In the genomic region with DNA sequence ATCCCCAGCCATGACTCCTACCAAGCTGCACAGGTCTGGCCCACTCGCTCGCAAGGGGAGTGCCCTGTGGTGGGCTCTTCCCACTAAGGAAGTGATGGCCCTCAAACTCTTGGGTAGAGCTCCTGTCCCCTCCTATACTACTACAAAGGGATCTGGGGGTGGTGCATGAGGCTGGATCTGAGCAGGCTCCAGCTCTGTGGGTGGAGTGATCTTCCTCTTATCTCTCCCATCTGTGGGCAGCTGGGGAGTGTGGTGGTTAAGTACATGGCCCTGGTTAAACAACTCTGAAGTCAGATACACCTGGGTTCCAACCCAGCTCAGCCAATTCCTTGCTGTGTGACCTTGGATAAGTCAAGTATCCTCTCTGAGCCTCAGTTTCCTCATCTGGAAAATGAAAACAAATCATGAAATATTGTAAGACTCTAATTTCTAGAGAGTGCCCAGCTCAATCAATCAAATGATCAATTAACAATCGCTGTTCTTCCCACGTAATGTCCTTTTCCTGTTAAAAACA, we compare ENCODE assay signal across 14 cellular contexts. TPM values are rescaled to one million over a fixed set of nuclear protein-coding genes. Genes with fewer than 3 reads are reported as not detected.
DNase-seq lines count a peak whose midpoint lies in the region; ATAC-seq and TF ChIP-seq lines count a peak whose summit lies in the region.
"Had no signal": no experiment of that assay in that cellular context is flagged by ENCODE, and none has a peak within 500 bp of the region (broad histone marks: within the 10 kb centered on the region; RNA-seq: fewer than 3 reads in every experiment).

No MANE protein-coding gene starts in this region.

- dilution Hi-C loops in mammary epithelial cell (cut with HindIII; ENCODE audit: low sequenced_read_pairs), result no loop called here

- peak; percentile 63 for DNase-seq in mammary epithelial cell
- no peak for DNase-seq in breast epithelium (ENCODE audit: low spot score in 2 of 2)
- no peak for DNase-seq in RWPE2 (ENCODE audit: low spot score)
- DNase-seq in activated naive CD8-positive, alpha-beta T cell treated with anti-CD3 and anti-CD28 coated beads for 36 hours, result peak; percentile 42
- no peak for DNase-seq in amygdala (lab: John Stamatoyannopoulos, UW)
- no peak for DNase-seq in MG63
- DNase-seq: dermis blood vessel endothelial cell, kidney glomerular epithelial cell, nephron progenitor cell, Peyer's patch had no signal

- no peak overlapping the region for H2AFZ ChIP-seq in mammary epithelial cell (ENCODE audit: low read depth, low read length)

- H3K4me3 ChIP-seq in mammary epithelial cell (replicated peaks in 1 of 3; ENCODE audit: insufficient read depth in 1 of 3, low read depth in 2 of 3, low read length in 3 of 3) (no peak overlapping the region), breast epithelium (no peak overlapping the region), RWPE2 (ENCODE audit: severe bottlenecking) (no peak overlapping the region), thymus (ENCODE audit: low read length) (no peak overlapping the region), MG63 (no peak overlapping the region)
- H3K4me3 ChIP-seq: Peyer's patch, vagina had no signal

- H3K9me3 ChIP-seq in mammary epithelial cell (replicated peaks; ENCODE audit: insufficient read depth, low read length), result no peaks in the 10 kb centered on the region
- no peaks in the 10 kb centered on the region for H3K9me3 ChIP-seq in breast epithelium
- H3K9me3 ChIP-seq in RWPE2 (ENCODE audit: severe bottlenecking), result no peaks in the 10 kb centered on the region
- no peaks in the 10 kb centered on the region for H3K9me3 ChIP-seq in thymus (ENCODE audit: control insufficient read depth)
- H3K9me3 ChIP-seq in MG63, result no peaks in the 10 kb centered on the region
- H3K9me3 ChIP-seq: Peyer's patch, vagina had no signal

- H3K27ac ChIP-seq in mammary epithelial cell (ENCODE audit: insufficient read depth, low read depth, low read length) (peak overlapping the region; percentile 92), breast epithelium (no peak overlapping the region), RWPE2 (ENCODE audit: poor library complexity, severe bottlenecking) (peak overlapping the region; percentile 94), thymus (ENCODE audit: low read depth) (peak overlapping the region; percentile 20)
- H3K27ac ChIP-seq: Peyer's patch, vagina, VCaP had no signal

- WGBS in mammary epithelial cell (ENCODE audit: low coverage, missing lambda C conversion rate), result 98% methylated on average over 4 of the region's 4 CpGs
- WGBS in thymus, result 58% methylated on average over 4 of the region's 4 CpGs

- H3K4me1 ChIP-seq in mammary epithelial cell (ENCODE audit: insufficient read depth, low read length) (peaks cover 26% of the 10 kb centered on the region), breast epithelium (no peaks in the 10 kb centered on the region), RWPE2 (ENCODE audit: insufficient read depth, poor library complexity, severe bottlenecking) (peaks cover 21% of the 10 kb centered on the region), thymus (ENCODE audit: control insufficient read depth, insufficient read depth, low read length) (peaks cover 39% of the 10 kb centered on the region)

- H3K9ac ChIP-seq in mammary epithelial cell (ENCODE audit: insufficient read depth, low read length), result no peak overlapping the region

- H3K4me2 ChIP-seq in mammary epithelial cell (ENCODE audit: insufficient read depth, low read depth, low read length), result no peak overlapping the region

- in situ Hi-C loops in mammary epithelial cell (cut with MboI; ENCODE audit: low sequenced_read_pairs in 2 of 2), result no loop called here

- peaks cover 6% of the 10 kb centered on the region for H3K36me3 Mint-ChIP-seq in activated naive CD8-positive, alpha-beta T cell treated with anti-CD3 and anti-CD28 coated beads for 36 hours

- no peaks in the 10 kb centered on the region for H3K27me3 Mint-ChIP-seq in activated naive CD8-positive, alpha-beta T cell treated with anti-CD3 and anti-CD28 coated beads for 36 hours

- peaks cover 61% of the 10 kb centered on the region for H3K4me1 Mint-ChIP-seq in activated naive CD8-positive, alpha-beta T cell treated with anti-CD3 and anti-CD28 coated beads for 36 hours

- no peak for TF ChIP-seq POLR2A in breast epithelium (IDR thresholded peaks at IDR 0.05)

- H3K9me3 Mint-ChIP-seq in activated naive CD8-positive, alpha-beta T cell treated with anti-CD3 and anti-CD28 coated beads for 36 hours, result peaks cover 4% of the 10 kb centered on the region
- H3K9me3 Mint-ChIP-seq: nephron progenitor cell had no signal

- CTCF ChIA-PET in mammary epithelial cell (lab: Charles Lee; ENCODE audit: low non-redundant PET), result no interaction called here

- ATAC-seq in RWPE2 (ENCODE audit: low read depth), result no peak
- no peak for ATAC-seq in HG02759 (IDR thresholded peaks at IDR 0.05; ENCODE audit: unreplicated experiment)

- no peaks in the 10 kb centered on the region for H4K20me1 ChIP-seq in mammary epithelial cell (ENCODE audit: insufficient read depth, low read length)

- H3K27ac Mint-ChIP-seq in activated naive CD8-positive, alpha-beta T cell treated with anti-CD3 and anti-CD28 coated beads for 36 hours, result peak overlapping the region; percentile 100
- H3K27ac Mint-ChIP-seq: nephron progenitor cell had no signal

- H3K36me3 ChIP-seq in mammary epithelial cell (ENCODE audit: insufficient read depth, low read length) (no peaks in the 10 kb centered on the region), breast epithelium (no peaks in the 10 kb centered on the region), RWPE2 (ENCODE audit: low read depth) (no peaks in the 10 kb centered on the region), thymus (ENCODE audit: control insufficient read depth, insufficient read depth) (no peaks in the 10 kb centered on the region), MG63 (no peaks in the 10 kb centered on the region)
- H3K36me3 ChIP-seq: Peyer's patch, vagina had no signal

- H3K27me3 ChIP-seq in mammary epithelial cell (ENCODE audit: insufficient read depth, low read length), result no peaks in the 10 kb centered on the region
- no peaks in the 10 kb centered on the region for H3K27me3 ChIP-seq in breast epithelium
- H3K27me3 ChIP-seq in RWPE2 (ENCODE audit: insufficient read depth, poor library complexity, severe bottlenecking), result no peaks in the 10 kb centered on the region
- H3K27me3 ChIP-seq in thymus (ENCODE audit: control insufficient read depth, insufficient read depth), result no peaks in the 10 kb centered on the region
- no peaks in the 10 kb centered on the region for H3K27me3 ChIP-seq in MG63
- H3K27me3 ChIP-seq: Peyer's patch, vagina had no signal

- intact Hi-C loops in mammary epithelial cell (cut with micrococcal nuclease), result no loop called here
- intact Hi-C loops in breast epithelium (cut with DNase I; ENCODE audit: low total_unique reads), result no loop called here

- no peak overlapping the region for H3K4me3 Mint-ChIP-seq in activated naive CD8-positive, alpha-beta T cell treated with anti-CD3 and anti-CD28 coated beads for 36 hours
- H3K4me3 Mint-ChIP-seq: nephron progenitor cell had no signal

- no TSS peak for BruUV-seq in mammary epithelial cell (replicated peaks; lab: Mats Ljungman, UMichigan)

- TF ChIP-seq CTCF in mammary epithelial cell (conservative IDR thresholded peaks at IDR 0.05 in 1 of 2, IDR thresholded peaks at IDR 0.05 in 1 of 2; ENCODE audit: extremely low read depth in 1 of 2, insufficient read depth in 1 of 2, low read depth in 1 of 2, low read length in 2 of 2) (no peak), breast epithelium (IDR thresholded peaks at IDR 0.05) (no peak), RWPE2 (IDR thresholded peaks at IDR 0.05; ENCODE audit: poor library complexity, severe bottlenecking) (no peak)

- no peaks in the 10 kb centered on the region for H3K79me2 ChIP-seq in mammary epithelial cell (ENCODE audit: insufficient read depth, low read length)

RNA-seq across cellular contexts. Expression of gene DDIT4, which starts 17.4 kb away (rescaled TPM):
- total RNA-seq in mammary epithelial cell, result 1,000 to 10,000 TPM in 1 of 2 donors, 100 to 1,000 TPM in 1; 772 to 1,235 TPM
- polyA plus RNA-seq in mammary epithelial cell, result 542 TPM
- 521 TPM for polyA minus RNA-seq in mammary epithelial cell
- total RNA-seq in breast epithelium, result 100 to 1,000 TPM; 183 to 555 (median 341) TPM
- total RNA-seq in activated naive CD8-positive, alpha-beta T cell treated with anti-CD3 and anti-CD28 coated beads for 36 hours, result 100 to 1,000 TPM; 422 to 424 TPM
- 628 TPM for polyA plus RNA-seq in thymus
- total RNA-seq in MG63 (2014; rRNA removed; shearing (Covaris generic); ENCODE audit: low replicate concordance), result 260 and 266 TPM in 2 replicates

Comparison
In these comparisons a context has a peak if more than half of its experiments do, and no peak if none do; other contexts are left out.
1. DNase-seq: peak in mammary epithelial cell (single experiment) and activated naive CD8-positive, alpha-beta T cell treated with anti-CD3 and anti-CD28 coated beads for 36 hours (single experiment); none in breast epithelium (0 of 2), RWPE2 (single experiment), amygdala (0 of 56) and MG63 (single experiment).
2. H3K27ac ChIP-seq: peak in mammary epithelial cell (single experiment), RWPE2 (single experiment) and thymus (single experiment); none in breast epithelium (0 of 2).